Comparison of ENCODE assay signal across 33 cellular contexts in the genomic region with DNA sequence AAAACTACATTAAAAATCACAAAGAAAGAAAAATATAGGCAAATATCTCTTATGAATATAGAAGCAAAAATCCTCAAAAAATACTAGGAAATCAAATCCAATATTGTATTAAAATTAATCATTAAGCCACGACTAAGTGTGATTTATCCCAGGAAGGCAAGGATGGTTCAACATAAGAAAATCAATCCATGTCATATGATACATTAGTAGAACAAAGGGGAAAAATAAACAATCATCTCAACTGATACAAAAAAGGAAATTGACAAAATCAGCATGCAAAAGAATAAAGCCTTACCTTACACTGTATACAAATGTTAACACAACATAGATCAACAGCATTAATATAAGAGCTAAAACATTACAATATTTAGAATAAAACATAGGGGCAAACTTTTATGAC.
"Had no signal": no experiment of that assay in that cellular context is flagged by ENCODE, and none has a peak within 500 bp of the region (broad histone marks: within the 10 kb centered on the region; RNA-seq: fewer than 3 reads in every experiment).

No MANE protein-coding gene starts in this region.

- H3K9me3 ChIP-seq: adrenal gland had no signal

- FAIRE-seq: bronchial epithelial cell, TTC549 had no signal

- H3K27me3 ChIP-seq: adrenal gland, ascending aorta, cardiac muscle cell had no signal

- DNase-seq: activated B cell treated with CpG ODN at 0.5 μM for 24 hours; activated CD4-positive, alpha-beta memory T cell treated with anti-CD3 and anti-CD28 coated beads for 36 hours; activated CD4-positive, alpha-beta T cell treated with anti-CD3 and anti-CD28 coated beads for 4 hours; activated CD4-positive, alpha-beta T cell treated with anti-CD3 and anti-CD28 coated beads, Interleukin-2, amount 10 ng/mL, durations not matched to agents 24 days and 14 days; activated CD4-positive, alpha-beta T cell treated with anti-CD3 and anti-CD28 coated beads, Interleukin-2, amount 50 U/mL, for 1 hour; activated CD4-positive, alpha-beta T cell treated with anti-CD3 and anti-CD28 coated beads, Interleukin-2, amount 50 U/mL, for 4 hours; activated CD4-positive, CD25-positive, alpha-beta regulatory T cell treated with anti-CD3 and anti-CD28 coated beads, Interleukin-2, amount 50 U/mL, for 72 hours; activated CD8-positive, alpha-beta memory T cell treated with anti-CD3 and anti-CD28 coated beads, Interleukin-2, amount 50 U/mL, for 4 hours; activated CD8-positive, alpha-beta T cell treated with anti-CD3 and anti-CD28 coated beads for 36 hours; activated effector memory CD4-positive, alpha-beta T cell treated with anti-CD3 and anti-CD28 coated beads, Interleukin-2, amount 50 U/mL, for 16 hours; activated gamma-delta T cell treated with Interleukin-2 at 50 U/mL for 16 hours; activated naive CD4-positive, alpha-beta T cell; activated naive CD4-positive, alpha-beta T cell treated with anti-CD3 and anti-CD28 coated beads for 36 hours; activated naive CD4-positive, alpha-beta T cell treated with anti-CD3 and anti-CD28 coated beads, Interleukin-2, amount 50 U/mL, for 16 hours; activated naive CD8-positive, alpha-beta T cell treated with anti-CD3 and anti-CD28 coated beads for 36 hours; activated T-cell treated with anti-CD3 and anti-CD28 coated beads for 4 hours; activated T-cell treated with anti-CD3 and anti-CD28 coated beads, Interleukin-2, amount 50 U/mL, for 1 hour; activated T-cell treated with anti-CD3 and anti-CD28 coated beads, Interleukin-2, amount 50 U/mL, for 4 hours; activated T-cell treated with anti-CD3 and anti-CD28 coated beads, Interleukin-2, amount 50 U/mL, for 72 hours; adrenal gland; amygdala; anterior cingulate cortex; caudate nucleus; cerebellar nuclear complex; T-helper 2 cell; T-helper 9 cell had no signal

- H3K4me1 ChIP-seq: adrenal gland, ascending aorta had no signal

- H3K36me3 ChIP-seq: adrenal gland, ascending aorta, cardiac muscle cell had no signal

- H3K4me3 ChIP-seq: adrenal gland, ascending aorta, cardiac muscle cell had no signal

- H3K27ac ChIP-seq: adrenal gland, ascending aorta, cardiac muscle cell, VCaP had no signal

- ATAC-seq: activated CD8-positive, alpha-beta T cell treated with anti-CD3 and anti-CD28 coated beads for 36 hours; activated naive CD4-positive, alpha-beta T cell treated with anti-CD3 and anti-CD28 coated beads, Interleukin-2, amount 50 U/mL, for 72 hours; activated T-cell treated with anti-CD3 and anti-CD28 coated beads, Interleukin-2, amount 50 U/mL, for 4 hours; activated T-cell treated with anti-CD3 and anti-CD28 coated beads, Interleukin-2, amount 50 U/mL, for 72 hours; activated T-helper 17 cell treated with anti-CD3 and anti-CD28 coated beads, Interleukin-2, amount 50 U/mL, for 72 hours had no signal
